Comparison of ENCODE assay signal across 21 cellular contexts in the genomic region with DNA sequence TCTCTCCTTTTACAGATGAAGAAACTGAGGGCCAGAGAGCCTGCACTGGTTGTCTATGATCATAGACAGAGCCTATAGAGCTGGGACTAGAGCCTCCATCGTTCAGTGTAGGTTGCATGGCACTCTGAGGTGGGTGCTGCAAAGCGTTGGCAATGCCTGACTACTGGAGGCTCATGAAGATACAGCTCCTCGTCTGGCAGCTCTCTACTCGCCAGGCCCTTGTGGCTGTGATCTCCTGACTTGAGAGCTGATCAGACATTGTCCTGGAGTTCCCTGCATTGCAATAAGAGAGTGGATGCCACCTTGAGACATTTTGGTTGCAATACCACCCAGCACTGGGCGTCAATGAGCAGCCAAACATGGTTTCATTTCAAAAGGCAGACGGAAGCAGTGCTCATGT.
A peak's percentile ranks its signal among the peaks of the same experiment; 100 is the strongest.
DNase-seq lines count a peak whose midpoint lies in the region; ATAC-seq, FAIRE-seq and TF ChIP-seq lines count a peak whose summit lies in the region.
"Had no signal": no experiment of that assay in that cellular context is flagged by ENCODE, and none has a peak within 500 bp of the region (broad histone marks: within the 10 kb centered on the region; RNA-seq: fewer than 3 reads in every experiment).

No MANE protein-coding gene starts in this region.

- peaks cover 1% of the 10 kb centered on the region for H3K27me3 Mint-ChIP-seq in activated CD4-positive, alpha-beta T cell treated with anti-CD3 and anti-CD28 coated beads, Interleukin-2, amount 10 ng/mL, durations not matched to agents 24 days and 14 days
- peaks cover 28% of the 10 kb centered on the region for H3K27me3 Mint-ChIP-seq in stimulated activated naive CD8-positive, alpha-beta T cell treated with anti-CD3 and anti-CD28 coated beads, Interleukin-15, amount 100 ng/mL, for 72 hours

- H3K4me1 Mint-ChIP-seq in activated CD4-positive, alpha-beta T cell treated with anti-CD3 and anti-CD28 coated beads, Interleukin-2, amount 10 ng/mL, durations not matched to agents 24 days and 14 days = no peaks in the 10 kb centered on the region
- peaks cover 11% of the 10 kb centered on the region for H3K4me1 Mint-ChIP-seq in stimulated activated naive CD8-positive, alpha-beta T cell treated with anti-CD3 and anti-CD28 coated beads, Interleukin-15, amount 100 ng/mL, for 72 hours

- H3K27me3 ChIP-seq in pancreas = no peaks in the 10 kb centered on the region

- peaks cover 0 to 4% (median 0%) of the 10 kb centered on the region in 3 donors for H3K4me1 ChIP-seq in pancreas

- no peak for TF ChIP-seq CTCF in pancreas (IDR thresholded peaks at IDR 0.05)

- H3K9me3 ChIP-seq in pancreas = no peaks in the 10 kb centered on the region

- no peak overlapping the region for H3K27ac Mint-ChIP-seq in activated CD4-positive, alpha-beta T cell treated with anti-CD3 and anti-CD28 coated beads, Interleukin-2, amount 10 ng/mL, durations not matched to agents 24 days and 14 days
- no peak overlapping the region for H3K27ac Mint-ChIP-seq in stimulated activated naive CD8-positive, alpha-beta T cell treated with anti-CD3 and anti-CD28 coated beads, Interleukin-15, amount 100 ng/mL, for 72 hours
- H3K27ac Mint-ChIP-seq: CD8-positive, alpha-beta T cell had no signal

- H3K36me3 ChIP-seq in pancreas = no peaks in the 10 kb centered on the region

- H3K27ac ChIP-seq in caudate nucleus (ENCODE audit: low read depth, low read length) (peak overlapping the region; percentile 63), pancreas (no peak overlapping the region)
- H3K27ac ChIP-seq: 22Rv1, GM23248, HL-60 had no signal

- no peak overlapping the region for H3K4me3 ChIP-seq in pancreas
- H3K4me3 ChIP-seq: GM23248 had no signal

- peak; percentile 31 for DNase-seq in activated CD4-positive, alpha-beta T cell treated with anti-CD3 and anti-CD28 coated beads, Interleukin-2, amount 10 ng/mL, durations not matched to agents 24 days and 14 days
- no peak for DNase-seq in activated CD4-positive, alpha-beta T cell treated with anti-CD3 and anti-CD28 coated beads for 1 hour
- peak in 14 of 61 donors; percentile 19 to 54 (median 36) for DNase-seq in caudate nucleus (lab: John Stamatoyannopoulos, UW)
- peak; percentile 9 for DNase-seq in inferior parietal cortex (ENCODE audit: extremely low spot score)
- no peak for DNase-seq in stimulated activated naive CD8-positive, alpha-beta T cell treated with anti-CD3 and anti-CD28 coated beads, Interleukin-15, amount 100 ng/mL, for 72 hours
- no peak for DNase-seq in pancreas
- no peak for DNase-seq in activated T-cell treated with anti-CD3 and anti-CD28 coated beads, Interleukin-2, amount 50 U/mL, for 1 hour
- DNase-seq: CD8-positive, alpha-beta T cell; COR-L47; DMS153; DMS79 treated with DMSO at 0.1 percent for 48 hours; EL; GDM1; GM23248 had no signal

- WGBS in pancreas, 2 donors = 75 to 80% methylated on average over 6 of the region's 6 CpGs

- peaks cover 5% of the 10 kb centered on the region for H3K9me3 Mint-ChIP-seq in activated CD4-positive, alpha-beta T cell treated with anti-CD3 and anti-CD28 coated beads, Interleukin-2, amount 10 ng/mL, durations not matched to agents 24 days and 14 days
- no peaks in the 10 kb centered on the region for H3K9me3 Mint-ChIP-seq in stimulated activated naive CD8-positive, alpha-beta T cell treated with anti-CD3 and anti-CD28 coated beads, Interleukin-15, amount 100 ng/mL, for 72 hours
- H3K9me3 Mint-ChIP-seq: CD8-positive, alpha-beta T cell had no signal

- H3K4me3 Mint-ChIP-seq in activated CD4-positive, alpha-beta T cell treated with anti-CD3 and anti-CD28 coated beads, Interleukin-2, amount 10 ng/mL, durations not matched to agents 24 days and 14 days = no peak overlapping the region
- no peak overlapping the region for H3K4me3 Mint-ChIP-seq in stimulated activated naive CD8-positive, alpha-beta T cell treated with anti-CD3 and anti-CD28 coated beads, Interleukin-15, amount 100 ng/mL, for 72 hours
- H3K4me3 Mint-ChIP-seq: CD14-positive monocyte; CD8-positive, alpha-beta T cell had no signal

- H3K36me3 Mint-ChIP-seq in activated CD4-positive, alpha-beta T cell treated with anti-CD3 and anti-CD28 coated beads, Interleukin-2, amount 10 ng/mL, durations not matched to agents 24 days and 14 days (ENCODE audit: low read depth) = no peaks in the 10 kb centered on the region
- H3K36me3 Mint-ChIP-seq: CD14-positive monocyte; CD8-positive, alpha-beta T cell had no signal

- no peak for ATAC-seq in stimulated activated naive CD8-positive, alpha-beta T cell treated with anti-CD3 and anti-CD28 coated beads, Interleukin-15, amount 100 ng/mL, for 72 hours
- ATAC-seq in pancreas = no peak
- ATAC-seq: CD8-positive, alpha-beta T cell; HCT116 had no signal

- no peak for FAIRE-seq in pancreas (lab: Jason Lieb, UNC)
- FAIRE-seq: D721Med, GM12892, H54 had no signal

- intact Hi-C loops in activated CD4-positive, alpha-beta T cell treated with anti-CD3 and anti-CD28 coated beads, Interleukin-2, amount 10 ng/mL, durations not matched to agents 24 days and 14 days (cut with micrococcal nuclease) = no loop called here
- intact Hi-C loops in pancreas (cut with DNase I) = no loop called here

Comparison
In these comparisons a context has a peak if more than half of its experiments do, and no peak if none do; other contexts are left out.
1. DNase-seq: peak in activated CD4-positive, alpha-beta T cell treated with anti-CD3 and anti-CD28 coated beads, Interleukin-2, amount 10 ng/mL, durations not matched to agents 24 days and 14 days (single experiment) and inferior parietal cortex (single experiment); none in activated CD4-positive, alpha-beta T cell treated with anti-CD3 and anti-CD28 coated beads for 1 hour (single experiment), stimulated activated naive CD8-positive, alpha-beta T cell treated with anti-CD3 and anti-CD28 coated beads, Interleukin-15, amount 100 ng/mL, for 72 hours (0 of 2), pancreas (0 of 6) and activated T-cell treated with anti-CD3 and anti-CD28 coated beads, Interleukin-2, amount 50 U/mL, for 1 hour (single experiment).